10 cellular contexts compared by ENCODE assay signal in the genomic region with DNA sequence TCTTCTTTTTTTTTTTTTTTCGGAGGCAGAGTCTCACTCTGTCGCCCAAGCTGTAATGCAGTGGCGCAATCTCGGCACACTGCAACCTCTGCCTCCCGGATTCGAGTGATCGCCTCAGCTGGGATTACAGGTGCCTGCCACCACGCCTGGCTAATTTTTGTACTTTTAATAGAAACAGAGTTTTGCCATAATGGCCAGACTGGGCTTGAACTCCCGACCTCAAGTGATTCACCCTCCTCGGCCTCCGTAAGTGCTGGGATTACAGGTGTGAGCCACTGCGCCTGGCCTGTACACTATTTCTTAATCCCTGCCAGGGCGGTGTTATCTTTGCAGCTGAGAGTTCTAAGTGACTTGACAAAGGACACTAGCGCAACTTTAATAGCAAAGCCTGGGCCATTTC. TPM values are rescaled to one million over a fixed set of nuclear protein-coding genes. Genes with fewer than 3 reads are reported as not detected.
DNase-seq lines count a peak whose midpoint lies in the region; ATAC-seq and TF ChIP-seq lines count a peak whose summit lies in the region.
"Had no signal": no experiment of that assay in that cellular context is flagged by ENCODE, and none has a peak within 500 bp of the region (broad histone marks: within the 10 kb centered on the region; RNA-seq: fewer than 3 reads in every experiment).

No MANE protein-coding gene starts in this region.

- DNase-seq in Caco-2 (no peak), NCI-H146 treated with DMSO at 0.1 percent for 48 hours (lab: John Stamatoyannopoulos, UW; ENCODE audit: unreplicated experiment) (no peak), NCI-H345 (lab: John Stamatoyannopoulos, UW) (no peak)
- DNase-seq in activated naive CD8-positive, alpha-beta T cell treated with anti-CD3 and anti-CD28 coated beads, Interleukin-2, amount 50 U/mL, for 24 hours = no peak
- DNase-seq: effector CD4-positive, alpha-beta T cell; kidney had no signal

- H3K27me3 Mint-ChIP-seq in Caco-2 (ENCODE audit: insufficient read depth, unreplicated experiment) (no peaks in the 10 kb centered on the region), nephron (ENCODE audit: low read depth) (no peaks in the 10 kb centered on the region)
- no peaks in the 10 kb centered on the region for H3K27me3 Mint-ChIP-seq in activated naive CD8-positive, alpha-beta T cell treated with anti-CD3 and anti-CD28 coated beads, Interleukin-2, amount 50 U/mL, for 24 hours

- H3K4me3 ChIP-seq in Caco-2 (ENCODE audit: low read depth, low read length) (no peak overlapping the region), HUES6 (ENCODE audit: low read depth, low read length) (peak overlapping the region; percentile 67; the same call in 1 of the 2 replicates)

- H3K27me3 ChIP-seq in Caco-2 (replicated peaks; ENCODE audit: control insufficient read depth, insufficient read depth, low read length) (no peaks in the 10 kb centered on the region), HUES6 (ENCODE audit: control insufficient read depth, insufficient read depth, low read length) (no peaks in the 10 kb centered on the region)

- H3K4me1 ChIP-seq in Caco-2 (0 out of 2 replicates have a peak, but pooled peaks cover 4% of the 10 kb centered on the region), HUES6 (ENCODE audit: control insufficient read depth, insufficient read depth, low read length) (no peaks in the 10 kb centered on the region)

- no TSS peak for BruUV-seq in Caco-2 (replicated peaks; lab: Mats Ljungman, UMichigan)

- H3K27ac Mint-ChIP-seq in Caco-2 (ENCODE audit: unreplicated experiment) (peak overlapping the region; percentile 85), nephron (peak overlapping the region in 2 of 3 experiments; percentile 2 to 96)
- H3K27ac Mint-ChIP-seq in activated naive CD8-positive, alpha-beta T cell treated with anti-CD3 and anti-CD28 coated beads, Interleukin-2, amount 50 U/mL, for 24 hours = peak overlapping the region; percentile 95

- POLR2A ChIA-PET in Caco-2 (lab: Charles Lee) = no interaction called here

- no peak for ATAC-seq in activated naive CD8-positive, alpha-beta T cell treated with anti-CD3 and anti-CD28 coated beads, Interleukin-2, amount 50 U/mL, for 24 hours
- ATAC-seq in GM19467 (IDR thresholded peaks at IDR 0.05; ENCODE audit: unreplicated experiment) (no peak), GM21723 (IDR thresholded peaks at IDR 0.05; ENCODE audit: unreplicated experiment) (no peak)

- H3K36me3 Mint-ChIP-seq in Caco-2 (ENCODE audit: insufficient read depth, unreplicated experiment) = peaks cover 7% of the 10 kb centered on the region
- H3K36me3 Mint-ChIP-seq in activated naive CD8-positive, alpha-beta T cell treated with anti-CD3 and anti-CD28 coated beads, Interleukin-2, amount 50 U/mL, for 24 hours (ENCODE audit: low read depth) = no peaks in the 10 kb centered on the region
- no peaks in the 10 kb centered on the region for H3K36me3 Mint-ChIP-seq in nephron (ENCODE audit: low read depth)

- no peaks in the 10 kb centered on the region for H3K9me3 Mint-ChIP-seq in Caco-2 (ENCODE audit: unreplicated experiment)
- no peaks in the 10 kb centered on the region for H3K9me3 Mint-ChIP-seq in activated naive CD8-positive, alpha-beta T cell treated with anti-CD3 and anti-CD28 coated beads, Interleukin-2, amount 50 U/mL, for 24 hours
- no peaks in the 10 kb centered on the region for H3K9me3 Mint-ChIP-seq in nephron

- H3K27ac ChIP-seq in HUES6 (ENCODE audit: low read depth, low read length) = no peak overlapping the region

- no peaks in the 10 kb centered on the region for H3K4me1 Mint-ChIP-seq in Caco-2 (ENCODE audit: low read depth, unreplicated experiment)
- H3K4me1 Mint-ChIP-seq in activated naive CD8-positive, alpha-beta T cell treated with anti-CD3 and anti-CD28 coated beads, Interleukin-2, amount 50 U/mL, for 24 hours = peaks cover 14% of the 10 kb centered on the region
- H3K4me1 Mint-ChIP-seq in nephron = no peaks in the 10 kb centered on the region

- H3K9me3 ChIP-seq in Caco-2 (no peaks in the 10 kb centered on the region), HUES6 (ENCODE audit: control insufficient read depth, insufficient read depth, low read depth, low read length) (no peaks in the 10 kb centered on the region)

- intact Hi-C loops in Caco-2 (cut with micrococcal nuclease; ENCODE audit: unreplicated experiment) = no loop called here

- no peak for TF ChIP-seq CTCF in Caco-2 (IDR thresholded peaks at IDR 0.05; ENCODE audit: insufficient read depth in 1 of 2, low read depth in 1 of 2, low read length in 1 of 2, severe bottlenecking in 1 of 2, unreplicated experiment in 1 of 2)
- no peak for TF ChIP-seq CTCF in nephron (IDR thresholded peaks at IDR 0.05; ENCODE audit: unreplicated experiment in 3 of 3)

- CTCF ChIA-PET in Caco-2 (lab: Charles Lee) = interaction anchor here (0.7 to 0.8 kb wide), 2 partner anchors 10 to 33 kb away, joined by 4 read pairs; no protein-coding TSS in a partner anchor

- peak overlapping the region; percentile 93 for H3K4me3 Mint-ChIP-seq in Caco-2 (ENCODE audit: unreplicated experiment)
- peak overlapping the region; percentile 92 for H3K4me3 Mint-ChIP-seq in activated naive CD8-positive, alpha-beta T cell treated with anti-CD3 and anti-CD28 coated beads, Interleukin-2, amount 50 U/mL, for 24 hours
- H3K4me3 Mint-ChIP-seq in nephron = peak overlapping the region; percentile 89 to 93 (median 91)

- no peak overlapping the region for H3K9ac ChIP-seq in HUES6 (ENCODE audit: low read length)

- H3K36me3 ChIP-seq in Caco-2 (ENCODE audit: control insufficient read depth, insufficient read depth, low read length) (no peaks in the 10 kb centered on the region), HUES6 (ENCODE audit: control insufficient read depth, insufficient read depth, low read length) (no peaks in the 10 kb centered on the region)

RNA-seq across cellular contexts. Expression of a gene that starts 36.9 kb away (rescaled TPM):
- total RNA-seq in Caco-2 (2022) = 228 and 233 TPM in 2 replicates
